ENCODE assay signal across 7 cellular contexts in the genomic region with DNA sequence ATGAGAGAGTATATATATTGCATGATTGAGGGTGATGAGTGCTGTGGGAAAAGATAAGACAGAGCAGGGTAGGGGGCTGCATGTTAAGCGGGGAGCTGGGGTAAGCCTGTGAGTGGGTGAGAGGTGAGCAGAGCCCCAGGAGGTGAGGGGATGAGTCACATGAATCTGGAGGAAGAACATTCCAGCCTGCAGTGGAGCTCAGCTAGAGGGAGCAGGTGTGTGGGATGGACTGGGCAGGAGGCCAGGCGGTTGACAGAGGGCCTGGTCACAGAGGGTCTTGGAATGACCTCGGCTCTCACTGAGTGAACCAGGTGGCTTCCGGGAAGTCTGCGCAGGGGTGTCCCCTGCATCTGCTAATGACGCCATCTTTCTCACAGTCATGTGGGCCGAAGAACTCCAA. TPM values are rescaled to one million over a fixed set of nuclear protein-coding genes. Genes with fewer than 3 reads are reported as not detected.
DNase-seq lines count a peak whose midpoint lies in the region; ATAC-seq and TF ChIP-seq lines count a peak whose summit lies in the region.

No MANE protein-coding gene starts in this region.

- H3K4me3 ChIP-seq in right atrium auricular region (no peak overlapping the region), lower leg skin (ENCODE audit: low read depth, poor library complexity, severe bottlenecking) (no peak overlapping the region)

- ATAC-seq in stimulated activated effector memory CD8-positive, alpha-beta T cell treated with anti-CD3 and anti-CD28 coated beads, Interleukin-12 subunit alpha, Interleukin-12 subunit beta, amount 100 ng/mL, for 72 hours = no peak

- peak overlapping the region; percentile 75 to 89 for H3K27ac ChIP-seq in right atrium auricular region

- H3K36me3 Mint-ChIP-seq in activated T-helper 1 cell treated with anti-CD3 and anti-CD28 coated beads, Interleukin-12 subunit alpha, Interleukin-12 subunit beta, Interleukin-2, Interleukin-4 antibody, amounts not matched to agents 30 ng/mL and 10 ng/mL and 1 ng/mL, durations not matched to agents 14 hours and 24 hours and 36 hours (ENCODE audit: low read depth) = peaks cover 63% of the 10 kb centered on the region
- H3K36me3 Mint-ChIP-seq in stimulated activated effector memory CD8-positive, alpha-beta T cell treated with anti-CD3 and anti-CD28 coated beads, Interleukin-12 subunit alpha, Interleukin-12 subunit beta, amount 100 ng/mL, for 72 hours = peaks cover 98% of the 10 kb centered on the region

- no peaks in the 10 kb centered on the region for H3K9me3 ChIP-seq in right atrium auricular region

- WGBS in lower leg skin, 2 donors = 80 to 91% methylated on average over 7 of the region's 7 CpGs

- TF ChIP-seq POLR2A in lower leg skin (IDR thresholded peaks at IDR 0.05) = no peak

- peak; percentile 91 for DNase-seq in HK-2 (ENCODE audit: unreplicated experiment)
- no peak for DNase-seq in activated T-helper 1 cell treated with anti-CD3 and anti-CD28 coated beads, Interleukin-12 subunit alpha, Interleukin-12 subunit beta, Interleukin-2, Interleukin-4 antibody, amounts not matched to agents 30 ng/mL and 10 ng/mL and 1 ng/mL, durations not matched to agents 14 hours and 24 hours and 36 hours (ENCODE audit: low spot score)
- no peak for DNase-seq in right atrium auricular region (ENCODE audit: low spot score)
- no peak for DNase-seq in stimulated activated effector memory CD8-positive, alpha-beta T cell treated with anti-CD3 and anti-CD28 coated beads, Interleukin-12 subunit alpha, Interleukin-12 subunit beta, amount 100 ng/mL, for 72 hours (ENCODE audit: low spot score in 2 of 2)
- DNase-seq in NCI-H2107 treated with DMSO at 0.1 percent for 48 hours (lab: John Stamatoyannopoulos, UW; ENCODE audit: unreplicated experiment) = no peak
- DNase-seq in NCI-H748 (lab: John Stamatoyannopoulos, UW; ENCODE audit: unreplicated experiment) = no peak
- DNase-seq in lower leg skin (ENCODE audit: low spot score in 2 of 2) = no peak

- no peaks in the 10 kb centered on the region for H3K9me3 Mint-ChIP-seq in activated T-helper 1 cell treated with anti-CD3 and anti-CD28 coated beads, Interleukin-12 subunit alpha, Interleukin-12 subunit beta, Interleukin-2, Interleukin-4 antibody, amounts not matched to agents 30 ng/mL and 10 ng/mL and 1 ng/mL, durations not matched to agents 14 hours and 24 hours and 36 hours
- H3K9me3 Mint-ChIP-seq in stimulated activated effector memory CD8-positive, alpha-beta T cell treated with anti-CD3 and anti-CD28 coated beads, Interleukin-12 subunit alpha, Interleukin-12 subunit beta, amount 100 ng/mL, for 72 hours = no peaks in the 10 kb centered on the region

- peaks cover 0 to 64% of the 10 kb centered on the region in 2 donors for H3K4me1 ChIP-seq in right atrium auricular region

- intact Hi-C loops in activated T-helper 1 cell treated with anti-CD3 and anti-CD28 coated beads, Interleukin-12 subunit alpha, Interleukin-12 subunit beta, Interleukin-2, Interleukin-4 antibody, amounts not matched to agents 30 ng/mL and 10 ng/mL and 1 ng/mL, durations not matched to agents 14 hours and 24 hours and 36 hours (cut with micrococcal nuclease) = no loop called here
- intact Hi-C loops in lower leg skin (cut with DNase I; ENCODE audit: low total_unique reads) = no loop called here

- H3K27ac Mint-ChIP-seq in activated T-helper 1 cell treated with anti-CD3 and anti-CD28 coated beads, Interleukin-12 subunit alpha, Interleukin-12 subunit beta, Interleukin-2, Interleukin-4 antibody, amounts not matched to agents 30 ng/mL and 10 ng/mL and 1 ng/mL, durations not matched to agents 14 hours and 24 hours and 36 hours = peak overlapping the region; percentile 69
- H3K27ac Mint-ChIP-seq in stimulated activated effector memory CD8-positive, alpha-beta T cell treated with anti-CD3 and anti-CD28 coated beads, Interleukin-12 subunit alpha, Interleukin-12 subunit beta, amount 100 ng/mL, for 72 hours = peak overlapping the region; percentile 23

- no peaks in the 10 kb centered on the region for H3K27me3 Mint-ChIP-seq in activated T-helper 1 cell treated with anti-CD3 and anti-CD28 coated beads, Interleukin-12 subunit alpha, Interleukin-12 subunit beta, Interleukin-2, Interleukin-4 antibody, amounts not matched to agents 30 ng/mL and 10 ng/mL and 1 ng/mL, durations not matched to agents 14 hours and 24 hours and 36 hours (ENCODE audit: insufficient read depth)

- TF ChIP-seq CTCF in right atrium auricular region (IDR thresholded peaks at IDR 0.05) = no peak
- no peak for TF ChIP-seq CTCF in lower leg skin (IDR thresholded peaks at IDR 0.05)

- H3K36me3 ChIP-seq in right atrium auricular region = peaks cover 68% of the 10 kb centered on the region

- H3K4me1 Mint-ChIP-seq in activated T-helper 1 cell treated with anti-CD3 and anti-CD28 coated beads, Interleukin-12 subunit alpha, Interleukin-12 subunit beta, Interleukin-2, Interleukin-4 antibody, amounts not matched to agents 30 ng/mL and 10 ng/mL and 1 ng/mL, durations not matched to agents 14 hours and 24 hours and 36 hours (ENCODE audit: low read depth) = peaks cover 35% of the 10 kb centered on the region
- H3K4me1 Mint-ChIP-seq in stimulated activated effector memory CD8-positive, alpha-beta T cell treated with anti-CD3 and anti-CD28 coated beads, Interleukin-12 subunit alpha, Interleukin-12 subunit beta, amount 100 ng/mL, for 72 hours = peaks cover 32% of the 10 kb centered on the region

- no peaks in the 10 kb centered on the region for H3K27me3 ChIP-seq in right atrium auricular region

- no peak overlapping the region for H3K4me3 Mint-ChIP-seq in activated T-helper 1 cell treated with anti-CD3 and anti-CD28 coated beads, Interleukin-12 subunit alpha, Interleukin-12 subunit beta, Interleukin-2, Interleukin-4 antibody, amounts not matched to agents 30 ng/mL and 10 ng/mL and 1 ng/mL, durations not matched to agents 14 hours and 24 hours and 36 hours
- no peak overlapping the region for H3K4me3 Mint-ChIP-seq in stimulated activated effector memory CD8-positive, alpha-beta T cell treated with anti-CD3 and anti-CD28 coated beads, Interleukin-12 subunit alpha, Interleukin-12 subunit beta, amount 100 ng/mL, for 72 hours

RNA-seq across cellular contexts. Expression of a gene that starts 44.4 kb away (rescaled TPM):
- total RNA-seq in activated T-helper 1 cell treated with anti-CD3 and anti-CD28 coated beads, Interleukin-12 subunit alpha, Interleukin-12 subunit beta, Interleukin-2, Interleukin-4 antibody, amounts not matched to agents 30 ng/mL and 10 ng/mL and 1 ng/mL, durations not matched to agents 14 hours and 24 hours and 36 hours = 86.2 and 87.5 TPM in 2 replicates
- 10 to 100 TPM; 24.8 to 26.8 TPM for total RNA-seq in right atrium auricular region
- total RNA-seq in lower leg skin = 10 to 100 TPM; 25.2 to 31.8 (median 28.5) TPM

RNA-seq across cellular contexts. Expression of a gene that starts 47.5 kb away (rescaled TPM):
- 60.4 and 62.4 TPM in 2 replicates for total RNA-seq in activated T-helper 1 cell treated with anti-CD3 and anti-CD28 coated beads, Interleukin-12 subunit alpha, Interleukin-12 subunit beta, Interleukin-2, Interleukin-4 antibody, amounts not matched to agents 30 ng/mL and 10 ng/mL and 1 ng/mL, durations not matched to agents 14 hours and 24 hours and 36 hours
- total RNA-seq in right atrium auricular region = 10 to 100 TPM; 26.0 to 31.8 TPM
- 100 to 1,000 TPM in 3 of 4 donors, 10 to 100 TPM in 1; 97.7 to 184 (median 143) TPM for total RNA-seq in lower leg skin

RNA-seq across cellular contexts. Expression of a gene that starts 51.7 kb away (rescaled TPM):
- 30.4 and 31.1 TPM in 2 replicates for total RNA-seq in activated T-helper 1 cell treated with anti-CD3 and anti-CD28 coated beads, Interleukin-12 subunit alpha, Interleukin-12 subunit beta, Interleukin-2, Interleukin-4 antibody, amounts not matched to agents 30 ng/mL and 10 ng/mL and 1 ng/mL, durations not matched to agents 14 hours and 24 hours and 36 hours
- total RNA-seq in right atrium auricular region = 1 to 10 TPM; 6.4 to 9.4 TPM
- total RNA-seq in lower leg skin = 10 to 100 TPM; 28.3 to 61.5 (median 36.3) TPM
